Comparison of ENCODE assay signal across 32 cellular contexts in the genomic region with DNA sequence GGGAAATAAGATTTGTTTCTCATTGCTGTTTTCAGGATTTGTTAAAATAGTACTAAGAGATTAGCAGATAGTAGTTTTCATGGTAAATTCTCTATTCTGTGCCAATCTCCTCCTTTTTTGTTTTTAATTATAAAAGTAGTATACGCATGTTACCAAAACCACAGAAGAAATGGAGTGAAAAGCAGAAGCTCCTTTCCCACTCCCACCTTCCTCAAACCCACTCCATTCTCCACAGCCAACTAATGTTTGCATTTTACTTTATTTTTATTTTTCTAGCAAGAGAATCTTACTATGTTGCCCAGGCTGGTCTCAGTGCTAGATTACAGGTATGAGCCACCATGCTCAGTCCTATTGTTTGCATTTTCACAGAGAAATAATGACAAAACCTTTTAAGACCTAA. TPM values are rescaled to one million over a fixed set of nuclear protein-coding genes. Genes with fewer than 3 reads are reported as not detected.
"Had no signal": no experiment of that assay in that cellular context is flagged by ENCODE, and none has a peak within 500 bp of the region (broad histone marks: within the 10 kb centered on the region; RNA-seq: fewer than 3 reads in every experiment).

No MANE protein-coding gene starts in this region.

- H3K4me3 ChIP-seq: adrenal gland, body of pancreas, breast epithelium, Peyer's patch, SJSA1 had no signal

- H3K4me2 ChIP-seq: KMS-11, SK-N-SH had no signal

- H3K9me2 ChIP-seq: SK-N-SH had no signal

- H3K27ac ChIP-seq: body of pancreas, breast epithelium, KMS-11, Peyer's patch, SJSA1 had no signal

- H3K27me3 ChIP-seq: adrenal gland, body of pancreas, breast epithelium, Peyer's patch had no signal

- H3K9me3 ChIP-seq: adrenal gland, body of pancreas, breast epithelium, Peyer's patch, SJSA1, SK-N-SH had no signal

- DNase-seq: activated CD4-positive, alpha-beta T cell treated with anti-CD3 and anti-CD28 coated beads for 36 hours; activated CD4-positive, alpha-beta T cell treated with anti-CD3 and anti-CD28 coated beads, Interleukin-2, amount 10 ng/mL, durations not matched to agents 7 days and 5 days; activated CD4-positive, alpha-beta T cell treated with anti-CD3 and anti-CD28 coated beads, Interleukin-2, amount 50 U/mL, for 48 hours; activated CD8-positive, alpha-beta T cell treated with anti-CD3 and anti-CD28 coated beads, Interleukin-2, amount 10 ng/mL, durations not matched to agents 7 days and 5 days; activated gamma-delta T cell treated with Interleukin-2 at 50 U/mL for 16 hours; activated naive CD4-positive, alpha-beta T cell treated with anti-CD3 and anti-CD28 coated beads for 36 hours; activated T-cell treated with anti-CD3 and anti-CD28 coated beads, Interleukin-2, amount 50 U/mL, for 24 hours; body of pancreas; MV-4-11; NCI-H1092 treated with DMSO at 0.1 percent for 48 hours; NCI-H1417; NCI-H146; NCI-H187; NCI-H2081 treated with DMSO at 0.1 percent for 48 hours; NCI-H226; NCI-H524 treated with DMSO at 0.1 percent for 48 hours; Peyer's patch; RPMI8226; SHP77 treated with DMSO at 0.1 percent for 48 hours; SK-N-SH; T1000 had no signal

- H3K36me3 ChIP-seq: adrenal gland, breast epithelium, Peyer's patch, SJSA1 had no signal

- FAIRE-seq: astrocyte, TTC549 had no signal

- H3K9ac ChIP-seq: KMS-11, SK-N-SH had no signal

- ATAC-seq: activated CD4-positive, alpha-beta T cell treated with anti-CD3 and anti-CD28 coated beads for 36 hours; activated CD4-positive, CD25-positive, alpha-beta regulatory T cell treated with anti-CD3 and anti-CD28 coated beads, Interleukin-2, amount 50 U/mL, for 24 hours; activated CD8-positive, alpha-beta T cell treated with anti-CD3 and anti-CD28 coated beads, Interleukin-2, amount 10 ng/mL, durations not matched to agents 7 days and 5 days; activated naive CD4-positive, alpha-beta T cell treated with anti-CD3 and anti-CD28 coated beads, Interleukin-2, amount 50 U/mL, for 72 hours; body of pancreas; WTC11 had no signal

RNA-seq across cellular contexts. Expression of gene LRMDA, which starts 4.5 kb away (rescaled TPM):
- total RNA-seq: activated CD4-positive, alpha-beta T cell treated with anti-CD3 and anti-CD28 coated beads for 36 hours; activated CD4-positive, alpha-beta T cell treated with anti-CD3 and anti-CD28 coated beads, Interleukin-2, amount 10 ng/mL, durations not matched to agents 7 days and 5 days; activated CD8-positive, alpha-beta T cell treated with anti-CD3 and anti-CD28 coated beads, Interleukin-2, amount 10 ng/mL, durations not matched to agents 7 days and 5 days; activated naive CD4-positive, alpha-beta T cell treated with anti-CD3 and anti-CD28 coated beads for 36 hours; activated naive CD4-positive, alpha-beta T cell treated with anti-CD3 and anti-CD28 coated beads, Interleukin-2, amount 50 U/mL, for 72 hours; SJSA1; T-helper 1 cell treated with Interleukin-12 subunit alpha and Interleukin-12 subunit beta and Interleukin-4 antibody, amounts not matched to agents 30 ng/mL and 1 ng/mL, for 36 hours; T-helper 2 cell treated with Interferon-gamma antibody and Interleukin-4, amounts not matched to agents 100 ng/mL and 5 ng/mL, for 36 hours had no signal

RNA-seq across cellular contexts. Expression of gene ZNF503, which starts 25.3 kb away (rescaled TPM):
- total RNA-seq: T-helper 1 cell treated with Interleukin-12 subunit alpha and Interleukin-12 subunit beta and Interleukin-4 antibody, amounts not matched to agents 30 ng/mL and 1 ng/mL, for 36 hours had no signal
